ENCODE assay signal across 14 cellular contexts in the genomic region with DNA sequence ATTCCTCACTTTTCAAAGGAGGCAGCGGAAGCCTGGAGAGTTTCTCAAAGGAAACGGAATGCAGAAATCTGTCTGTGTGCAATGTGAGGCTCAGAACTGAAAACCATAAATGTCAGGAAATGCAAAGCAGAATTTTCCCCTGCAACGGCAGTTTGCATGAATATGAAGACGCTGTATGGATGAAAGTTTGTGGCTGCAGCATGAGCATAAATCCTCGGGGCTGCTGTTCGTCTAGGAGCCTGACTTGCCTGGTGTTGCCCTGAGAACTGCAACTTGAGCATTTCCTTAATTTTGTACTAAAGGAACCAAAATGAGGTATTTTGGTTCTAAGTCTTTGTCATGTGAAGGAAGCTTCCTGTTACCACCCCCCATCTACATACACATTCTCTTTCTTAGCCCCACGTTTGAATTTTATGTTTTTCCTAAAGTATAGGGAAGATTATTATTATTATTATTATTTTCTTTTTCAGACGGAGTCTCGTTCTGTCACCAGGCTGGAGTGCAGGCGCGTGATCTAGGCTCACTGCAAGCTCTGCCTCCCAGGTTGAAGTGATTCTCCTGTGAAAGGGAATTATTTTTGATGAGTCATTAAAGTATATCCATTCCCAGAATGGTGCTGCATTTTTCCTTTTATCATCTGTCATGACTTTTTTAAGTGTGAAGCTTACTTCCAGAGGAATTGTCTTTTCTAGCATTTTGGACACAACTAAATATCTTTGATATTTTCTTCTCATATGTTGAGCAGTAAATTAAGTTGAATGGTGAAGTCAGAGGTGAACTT. TPM values are rescaled to one million over a fixed set of nuclear protein-coding genes. Genes with fewer than 3 reads are reported as not detected.
DNase-seq lines count a peak whose midpoint lies in the region; ATAC-seq and TF ChIP-seq lines count a peak whose summit lies in the region.
"Had no signal": no experiment of that assay in that cellular context is flagged by ENCODE, and none has a peak within 500 bp of the region (broad histone marks: within the 10 kb centered on the region; RNA-seq: fewer than 3 reads in every experiment).

No MANE protein-coding gene starts in this region.

- WGBS in sigmoid colon, 2 donors, result 77 to 89% methylated on average over 11 of the region's 11 CpGs

- H3K36me3 Mint-ChIP-seq in chondrocyte (ENCODE audit: low read depth), result peaks cover 8% of the 10 kb centered on the region
- H3K36me3 Mint-ChIP-seq: natural killer cell treated with Interleukin-12 subunit alpha and Interleukin-12 subunit beta and Interleukin-15 and Interleukin-18, amount 100 ng/mL, for 72 hours had no signal

- intact Hi-C loops in sigmoid colon (cut with DNase I), result no loop called here

- H3K27ac ChIP-seq in sigmoid colon (peak overlapping the region in 1 of 4 donors; percentile 67), SJCRH30 (no peak overlapping the region)

- peaks cover 38% of the 10 kb centered on the region for H3K4me1 Mint-ChIP-seq in chondrocyte (ENCODE audit: low read depth)

- no peak for TF ChIP-seq EP300 in sigmoid colon (IDR thresholded peaks at IDR 0.05)

- ATAC-seq in GM19372 (IDR thresholded peaks at IDR 0.05; ENCODE audit: low read depth, unreplicated experiment), result peak; percentile 50
- peak; percentile 43 for ATAC-seq in HG03108 (IDR thresholded peaks at IDR 0.05; ENCODE audit: unreplicated experiment)
- no peak for ATAC-seq in GM21423 (IDR thresholded peaks at IDR 0.05; ENCODE audit: unreplicated experiment)
- ATAC-seq: natural killer cell treated with Interleukin-12 subunit alpha and Interleukin-12 subunit beta and Interleukin-15 and Interleukin-18, amount 100 ng/mL, for 72 hours had no signal

- H3K27ac Mint-ChIP-seq in chondrocyte (ENCODE audit: unreplicated experiment), result peak overlapping the region; percentile 45
- H3K27ac Mint-ChIP-seq: activated T-helper 1 cell treated with anti-CD3 and anti-CD28 coated beads, Interleukin-12 subunit alpha, Interleukin-12 subunit beta, Interleukin-2, Interleukin-4 antibody, amounts not matched to agents 30 ng/mL and 10 ng/mL and 1 ng/mL, durations not matched to agents 14 hours and 24 hours and 36 hours; natural killer cell treated with Interleukin-12 subunit alpha and Interleukin-12 subunit beta and Interleukin-15 and Interleukin-18, amount 100 ng/mL, for 72 hours had no signal

- H3K4me3 Mint-ChIP-seq in chondrocyte (ENCODE audit: unreplicated experiment), result no peak overlapping the region
- H3K4me3 Mint-ChIP-seq: activated T-helper 1 cell treated with anti-CD3 and anti-CD28 coated beads, Interleukin-12 subunit alpha, Interleukin-12 subunit beta, Interleukin-2, Interleukin-4 antibody, amounts not matched to agents 30 ng/mL and 10 ng/mL and 1 ng/mL, durations not matched to agents 14 hours and 24 hours and 36 hours; central memory CD8-positive, alpha-beta T cell; natural killer cell treated with Interleukin-12 subunit alpha and Interleukin-12 subunit beta and Interleukin-15 and Interleukin-18, amount 100 ng/mL, for 72 hours had no signal

- no peak for TF ChIP-seq POLR2A in sigmoid colon (IDR thresholded peaks at IDR 0.05)

- DNase-seq in chondrocyte (ENCODE audit: low spot score) (no peak), sigmoid colon (peak; percentile 47), NCI-H1105 treated with DMSO at 0.1 percent for 48 hours (lab: John Stamatoyannopoulos, UW) (no peak), SJCRH30 (no peak)
- DNase-seq: DND-41, kidney glomerular epithelial cell, NCI-H510A treated with DMSO at 0.1 percent for 48 hours, Right ventricle myocardium superior had no signal

- no peaks in the 10 kb centered on the region for H3K36me3 ChIP-seq in sigmoid colon
- H3K36me3 ChIP-seq in SJCRH30, result peaks cover 7% of the 10 kb centered on the region; the same call in 1 of the 2 replicates

- H3K4me1 ChIP-seq in sigmoid colon (peaks cover 0 to 42% (median 25%) of the 10 kb centered on the region in 4 donors), SJCRH30 (peaks cover 25% of the 10 kb centered on the region)

- H3K9me3 Mint-ChIP-seq in chondrocyte (ENCODE audit: low read depth), result no peaks in the 10 kb centered on the region
- H3K9me3 Mint-ChIP-seq: activated T-helper 1 cell treated with anti-CD3 and anti-CD28 coated beads, Interleukin-12 subunit alpha, Interleukin-12 subunit beta, Interleukin-2, Interleukin-4 antibody, amounts not matched to agents 30 ng/mL and 10 ng/mL and 1 ng/mL, durations not matched to agents 14 hours and 24 hours and 36 hours; central memory CD8-positive, alpha-beta T cell; natural killer cell treated with Interleukin-12 subunit alpha and Interleukin-12 subunit beta and Interleukin-15 and Interleukin-18, amount 100 ng/mL, for 72 hours had no signal

- H3K27me3 ChIP-seq in sigmoid colon (no peaks in the 10 kb centered on the region), SJCRH30 (no peaks in the 10 kb centered on the region)

- TF ChIP-seq CTCF in chondrocyte (IDR thresholded peaks at IDR 0.05) (no peak), sigmoid colon (IDR thresholded peaks at IDR 0.05) (no peak)

- H3K4me3 ChIP-seq in sigmoid colon (peak overlapping the region in 3 of 4 donors; percentile 4 to 23 (median 9)), SJCRH30 (no peak overlapping the region)

- H3K9me3 ChIP-seq in sigmoid colon, result no peaks in the 10 kb centered on the region
- no peaks in the 10 kb centered on the region for H3K9me3 ChIP-seq in SJCRH30 (replicated peaks)

- H3K27me3 Mint-ChIP-seq in chondrocyte (ENCODE audit: low read depth), result no peaks in the 10 kb centered on the region
- H3K27me3 Mint-ChIP-seq: central memory CD8-positive, alpha-beta T cell; natural killer cell treated with Interleukin-12 subunit alpha and Interleukin-12 subunit beta and Interleukin-15 and Interleukin-18, amount 100 ng/mL, for 72 hours had no signal

RNA-seq across cellular contexts. Expression of gene MTHFD1L, which starts 33.1 kb away (rescaled TPM):
- total RNA-seq in chondrocyte (51.3 to 93.7 TPM (median 85.7 TPM) in 3 replicates), sigmoid colon (10 to 100 TPM in 1 of 4 donors, 1 to 10 TPM in 3; 2.5 to 17.9 (median 5.6) TPM)
- polyA plus RNA-seq in sigmoid colon, result 10 to 100 TPM in 1 of 3 donors, 1 to 10 TPM in 1, under 1 TPM in 1; 0.60 to 12.2 (median 1.4) TPM
- total RNA-seq in SJCRH30 (2014; rRNA removed; shearing (Covaris generic)), result 44.7 and 51.3 TPM in 2 replicates
